In genomic region chr2:161946489-161947107, GRCh38 we compare ENCODE assay signal across 8 cellular contexts.
DNase-seq lines count a peak whose midpoint lies in the region; ATAC-seq and TF ChIP-seq lines count a peak whose summit lies in the region.

No MANE protein-coding gene starts in this region.

- H3K36me3 ChIP-seq in neural progenitor cell: no peaks in the 10 kb centered on the region

- H3K27me3 ChIP-seq in neural progenitor cell: peaks cover 4% of the 10 kb centered on the region

- H3K4me3 Mint-ChIP-seq in neural progenitor cell: no peak overlapping the region

- no peaks in the 10 kb centered on the region for H3K27me3 Mint-ChIP-seq in neural progenitor cell (ENCODE audit: insufficient read depth, low read depth)

- no peak overlapping the region for H3K27ac Mint-ChIP-seq in neural progenitor cell

- H3K4me1 Mint-ChIP-seq in neural progenitor cell: no peaks in the 10 kb centered on the region

- H3K9me3 ChIP-seq in neural progenitor cell (ENCODE audit: low read depth): no peaks in the 10 kb centered on the region

- H3K27ac ChIP-seq in neural progenitor cell: no peak overlapping the region

- H2AFZ ChIP-seq in neural progenitor cell (replicated peaks): no peak overlapping the region

- H3K4me2 ChIP-seq in neural progenitor cell: no peak overlapping the region

- peak; percentile 25 for DNase-seq in AG08395 (ENCODE audit: low spot score)
- no peak for DNase-seq in GM12864 (ENCODE audit: low read depth)
- DNase-seq in NCI-H69 (lab: John Stamatoyannopoulos, UW): peak; percentile 29
- peak; percentile 45 for DNase-seq in dedifferentiated amniotic fluid mesenchymal stem cell (ENCODE audit: extremely low spot score)
- peak; percentile 9 for DNase-seq in neural progenitor cell (ENCODE audit: low spot score)

- H3K4me3 ChIP-seq in GM12864 (ENCODE audit: low read depth, low read length): no peak overlapping the region
- H3K4me3 ChIP-seq in neural progenitor cell: no peak overlapping the region

- TF ChIP-seq CTCF in GM12864 (IDR thresholded peaks at IDR 0.05; ENCODE audit: low read depth, low read length, missing control alignments) (peak; percentile 25), neural progenitor cell (IDR thresholded peaks at IDR 0.05) (peak; percentile 74)

- H3K9ac ChIP-seq in neural progenitor cell: no peak overlapping the region

- H4K20me1 ChIP-seq in neural progenitor cell (ENCODE audit: low read depth): no peaks in the 10 kb centered on the region

- no peaks in the 10 kb centered on the region for H3F3A ChIP-seq in neural progenitor cell (ENCODE audit: low read depth)

- no peaks in the 10 kb centered on the region for H3K36me3 Mint-ChIP-seq in neural progenitor cell

- no peak for ATAC-seq in GM21576 (IDR thresholded peaks at IDR 0.05; ENCODE audit: unreplicated experiment)
- ATAC-seq in HG03095 (IDR thresholded peaks at IDR 0.05; ENCODE audit: unreplicated experiment): no peak
- no peak for ATAC-seq in GM18873 (IDR thresholded peaks at IDR 0.05; ENCODE audit: low FRiP score, unreplicated experiment)

- H3K9me3 Mint-ChIP-seq in neural progenitor cell: no peaks in the 10 kb centered on the region

- no peaks in the 10 kb centered on the region for H3K79me2 ChIP-seq in neural progenitor cell (ENCODE audit: low read depth)

- no peaks in the 10 kb centered on the region for H3K4me1 ChIP-seq in neural progenitor cell
